Comparison of ENCODE assay signal across 16 cellular contexts in the genomic region with DNA sequence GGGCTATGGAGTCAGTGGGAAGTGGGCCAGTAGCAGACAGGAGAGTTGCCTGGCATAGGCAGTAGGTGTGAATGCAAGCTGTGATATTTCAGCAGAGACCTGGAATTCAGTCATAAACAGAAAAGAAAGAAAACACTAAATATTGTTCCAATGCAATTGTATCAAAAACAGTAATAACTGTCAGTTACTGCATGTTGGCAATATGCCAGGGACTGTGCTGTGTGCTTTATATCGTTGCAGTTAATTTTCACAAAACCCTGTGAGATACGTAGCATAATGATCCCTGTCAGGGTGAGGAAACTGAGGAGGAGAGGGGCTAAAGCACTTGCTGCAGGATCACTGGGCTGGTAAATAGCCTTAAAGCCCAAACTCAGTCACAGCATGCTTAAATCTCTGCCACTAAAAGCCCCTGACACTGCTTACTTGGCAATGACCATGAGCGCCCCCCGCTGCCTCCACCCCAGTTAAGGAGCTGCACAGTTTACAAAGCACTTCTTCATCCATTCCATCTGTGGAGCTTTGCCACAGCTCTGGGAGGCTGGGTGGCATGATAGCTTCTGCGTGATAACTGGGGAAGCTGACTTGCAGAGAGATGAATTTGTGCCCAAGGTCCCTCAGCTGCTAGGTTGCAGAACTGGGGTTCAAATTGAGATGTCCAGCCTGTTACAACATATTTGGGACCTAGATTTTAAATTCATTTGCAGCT. TPM values are rescaled to one million over a fixed set of nuclear protein-coding genes. Genes with fewer than 3 reads are reported as not detected.
"Had no signal": no experiment of that assay in that cellular context is flagged by ENCODE, and none has a peak within 500 bp of the region (broad histone marks: within the 10 kb centered on the region; RNA-seq: fewer than 3 reads in every experiment).

No MANE protein-coding gene starts in this region.

- ATAC-seq: stimulated activated naive CD8-positive, alpha-beta T cell treated with anti-CD3 and anti-CD28 coated beads, Interleukin-15, amount 100 ng/mL, for 72 hours; T-helper 17 cell had no signal

- H3K4me1 ChIP-seq: adrenal gland, uterus had no signal

- H3K9me3 ChIP-seq: adrenal gland, ovary, tibial artery, uterus had no signal

- H3K27me3 ChIP-seq: ovary had no signal

- H3K4me3 ChIP-seq: adrenal gland, ovary, tibial artery, uterus had no signal

- DNase-seq: activated B cell treated with CpG ODN at 0.5 μM for 24 hours; activated CD4-positive, alpha-beta T cell treated with anti-CD3 and anti-CD28 coated beads, Interleukin-2, amount 10 ng/mL, durations not matched to agents 24 days and 14 days; activated naive CD4-positive, alpha-beta T cell treated with anti-CD3 and anti-CD28 coated beads, Interleukin-2, amount 10 ng/mL, durations not matched to agents 7 days and 5 days; adrenal gland; nephron progenitor cell; ovary; retina; stimulated activated CD4-positive, alpha-beta T cell treated with anti-CD3 and anti-CD28 coated beads, Interleukin-15, amount 100 ng/mL, for 24 hours; stimulated activated CD4-positive, alpha-beta T cell treated with anti-CD3 and anti-CD28 coated beads, Interleukin-4, amount 100 ng/mL, for 4 hours; stimulated activated naive CD8-positive, alpha-beta T cell treated with anti-CD3 and anti-CD28 coated beads, Interleukin-15, amount 100 ng/mL, for 72 hours; T-helper 17 cell; tibial artery; uterus had no signal

- H3K27ac ChIP-seq: adrenal gland, ovary, tibial artery, uterus had no signal

- H3K36me3 ChIP-seq: adrenal gland, ovary, tibial artery, uterus had no signal

RNA-seq across cellular contexts. Expression of gene SLC6A1, which starts 4.0 kb away (rescaled TPM):
- total RNA-seq: activated B cell treated with CpG ODN at 0.5 μM for 24 hours; activated CD4-positive, alpha-beta T cell treated with anti-CD3 and anti-CD28 coated beads, Interleukin-2, amount 10 ng/mL, durations not matched to agents 24 days and 14 days; activated CD8-positive, alpha-beta memory T cell treated with anti-CD3 and anti-CD28 coated beads for 36 hours; activated T-helper 2 cell treated with anti-CD3 and anti-CD28 coated beads, Interferon-gamma antibody, Interleukin-2, Interleukin-4, amounts not matched to agents 10 μg/mL and 5 μg/mL and 100 μg/mL, durations not matched to agents 14 hours and 24 hours and 36 hours; dermis microvascular lymphatic vessel endothelial cell; T-helper 17 cell had no signal
